Comparison of ENCODE assay signal across 1 cellular context in the genomic region with DNA sequence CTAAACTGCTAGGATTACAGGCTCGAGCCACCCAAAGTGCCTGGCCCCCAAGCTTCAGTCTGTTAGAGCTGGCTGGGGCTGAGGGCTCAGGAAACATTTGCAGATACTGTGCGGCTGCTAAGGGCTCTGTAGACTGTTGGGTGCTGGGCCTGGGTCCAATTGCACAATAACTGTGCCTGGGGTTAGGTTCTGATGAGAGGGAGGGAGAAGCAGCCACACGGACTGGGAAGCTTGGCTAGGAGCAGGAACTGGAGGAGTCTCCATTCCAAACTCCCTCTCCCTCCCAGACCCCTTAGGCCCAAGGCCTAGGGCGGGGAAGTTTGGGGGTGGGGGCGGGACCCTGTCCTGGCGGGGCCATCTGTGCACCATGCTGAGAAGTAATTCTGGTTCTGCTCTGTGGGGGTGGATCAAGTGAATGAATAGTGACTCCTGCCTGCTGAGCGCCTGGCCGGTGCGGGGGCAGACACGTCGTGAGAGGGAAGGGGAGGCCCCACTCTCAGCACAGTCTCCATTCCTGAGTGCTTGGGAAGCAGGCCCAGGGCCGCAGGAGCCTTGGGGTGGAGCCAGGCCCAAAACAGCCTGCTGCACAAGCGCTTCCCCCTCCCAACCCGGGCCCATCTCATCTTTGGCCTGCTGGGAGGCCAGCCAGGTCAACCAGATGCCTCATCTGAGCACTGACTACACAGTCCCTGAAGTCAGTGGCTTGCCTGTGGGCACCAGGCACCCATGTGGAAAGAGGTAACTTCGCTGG.
TF ChIP-seq lines count a peak whose summit lies in the region.

No MANE protein-coding gene starts in this region.

TF ChIP-seq in IMR-90, 13 proteins besides CTCF, POLR2A, EP300 and RAD21:
- 0 out of 2 replicates have a peak, but pooled peaks have one; percentile 14 for TF ChIP-seq BHLHE40 (IDR thresholded peaks at IDR 0.05; ENCODE audit: low read depth, low read length)
- no peak for TF ChIP-seq ELK1 (IDR thresholded peaks at IDR 0.05; ENCODE audit: borderline replicate concordance, low read depth, low read length)
- peak; percentile 95 for TF ChIP-seq CEBPB (IDR thresholded peaks at IDR 0.05; ENCODE audit: low read depth, low read length)
- no peak for TF ChIP-seq CHD1 (IDR thresholded peaks at IDR 0.05; ENCODE audit: low read depth, low read length)
- no peak for TF ChIP-seq RCOR1 (IDR thresholded peaks at IDR 0.05; ENCODE audit: insufficient replicate concordance, low read length)
- TF ChIP-seq RFX5 (IDR thresholded peaks at IDR 0.05; ENCODE audit: low read depth, low read length): peak; percentile 21; the same call in 1 of the 2 replicates
- TF ChIP-seq FOS (IDR thresholded peaks at IDR 0.05; ENCODE audit: low read depth, low read length): no peak
- TF ChIP-seq MAZ (IDR thresholded peaks at IDR 0.05; ENCODE audit: borderline replicate concordance, low read depth, low read length): peak; percentile 63
- TF ChIP-seq USF2 (IDR thresholded peaks at IDR 0.05; ENCODE audit: low read depth, low read length): peak; percentile 2; the same call in 1 of the 2 replicates
- TF ChIP-seq MAFK (IDR thresholded peaks at IDR 0.05; ENCODE audit: low read depth, low read length): no peak
- no peak for TF ChIP-seq SMC3 (IDR thresholded peaks at IDR 0.05; ENCODE audit: low read depth, low read length)
